In genomic region chr11:119741369-119742262, GRCh38 we compare ENCODE assay signal across 8 cellular contexts. TPM values are rescaled to one million over a fixed set of nuclear protein-coding genes. Genes with fewer than 3 reads are reported as not detected.
DNase-seq lines count a peak whose midpoint lies in the region; ATAC-seq and TF ChIP-seq lines count a peak whose summit lies in the region.

No MANE protein-coding gene starts in this region.

- TF ChIP-seq CTCF in AG04449 (IDR thresholded peaks at IDR 0.05; ENCODE audit: insufficient read depth, low read length, missing control alignments): peak; percentile 82
- peak; percentile 70 to 94 (median 93) for TF ChIP-seq CTCF in HCT116 (IDR thresholded peaks at IDR 0.05 in 2 of 3, conservative IDR thresholded peaks at IDR 0.05 in 1 of 3; ENCODE audit: borderline replicate concordance in 1 of 3, insufficient read depth in 1 of 3, low read depth in 2 of 3, low read length in 2 of 3)
- peak; percentile 66 for TF ChIP-seq CTCF in astrocyte of the cerebellum (IDR thresholded peaks at IDR 0.05; ENCODE audit: low read depth, low read length, missing control alignments)

- H3K79me2 ChIP-seq in HCT116 (ENCODE audit: insufficient read depth, low read length): no peaks in the 10 kb centered on the region

- H3K36me3 ChIP-seq in HCT116 (ENCODE audit: control insufficient read depth in 1 of 2, insufficient read depth in 2 of 2, low read length in 2 of 2) (no peaks in the 10 kb centered on the region), iPS-18a (ENCODE audit: control insufficient read depth, low read depth, low read length) (no peaks in the 10 kb centered on the region)

- H3K4me3 ChIP-seq in AG04449 (ENCODE audit: low read depth, low read length) (no peak overlapping the region), HCT116 (replicated peaks in 1 of 2; ENCODE audit: low read depth in 1 of 2, low read length in 2 of 2) (peak overlapping the region; percentile 33 to 53), astrocyte of the cerebellum (ENCODE audit: low read depth, low read length) (no peak overlapping the region), iPS-18a (ENCODE audit: low read length) (peak overlapping the region; percentile 34)

- no peak overlapping the region; the same call in 1 of the 2 replicates for H3K27ac ChIP-seq in HCT116 (ENCODE audit: low read depth, low read length)
- H3K27ac ChIP-seq in iPS-18a (ENCODE audit: low read length): no peak overlapping the region

- H4K20me1 ChIP-seq in HCT116 (ENCODE audit: insufficient read depth): no peaks in the 10 kb centered on the region

- no peaks in the 10 kb centered on the region for H3K9me2 ChIP-seq in HCT116 (ENCODE audit: insufficient read depth)

- no peaks in the 10 kb centered on the region for H3K27me3 ChIP-seq in HCT116 (ENCODE audit: insufficient read depth, low read length)
- peaks cover 17% of the 10 kb centered on the region for H3K27me3 ChIP-seq in iPS-18a (ENCODE audit: control insufficient read depth, insufficient read depth, low read length)

- BruUV-seq in HCT116 (replicated peaks; lab: Mats Ljungman, UMichigan): no TSS peak

- no peak for DNase-seq in AG04449 (ENCODE audit: low read depth, low spot score)
- no peak for DNase-seq in HCT116 (ENCODE audit: low read depth, low spot score)
- peak; percentile 17 for DNase-seq in T-helper 22 cell (ENCODE audit: low read depth)
- no peak for DNase-seq in astrocyte of the cerebellum (ENCODE audit: low read depth)
- DNase-seq in stimulated activated CD4-positive, alpha-beta T cell treated with anti-CD3 and anti-CD28 coated beads, Interleukin-1b, Interleukin-23, amount 100 ng/mL, for 1 hour (ENCODE audit: low read depth in 2 of 2): peak; percentile 10 to 54

- peak; percentile 69 for TF ChIP-seq RAD21 in HCT116 (IDR thresholded peaks at IDR 0.05; ENCODE audit: low read depth)

- H3K9ac ChIP-seq in HCT116 (ENCODE audit: low read length) (peak overlapping the region; percentile 46), iPS-18a (ENCODE audit: low read length) (no peak overlapping the region)

- RAD21 ChIA-PET in HCT116 (lab: Charles Lee; ENCODE audit: low non-redundant PET in 1 of 2, low total read pairs in 2 of 2, uncharacterized antibody in 2 of 2, unreplicated experiment in 2 of 2): no interaction called here

- H3K4me2 ChIP-seq in HCT116 (ENCODE audit: low read length): peak overlapping the region; percentile 80

- intact Hi-C loops in HCT116 (cut with micrococcal nuclease): loop anchor here (1.0 kb wide), 1 partner anchor 75 kb away; no protein-coding TSS in a partner anchor

- ATAC-seq in HCT116 (peak; percentile 96), GM18909 (IDR thresholded peaks at IDR 0.05; ENCODE audit: poor library complexity, unreplicated experiment) (no peak), GM21529 (IDR thresholded peaks at IDR 0.05; ENCODE audit: unreplicated experiment) (no peak)

- H3K4me1 ChIP-seq in HCT116 (ENCODE audit: control insufficient read depth in 1 of 2, insufficient read depth in 2 of 2, low read length in 2 of 2): peaks cover 0 to 11% of the 10 kb centered on the region in 2 experiments; a peak in 2 of 4 replicates
- H3K4me1 ChIP-seq in iPS-18a (ENCODE audit: control insufficient read depth, low read depth, low read length): peaks cover 7% of the 10 kb centered on the region

- POLR2A ChIA-PET in AG04449 (lab: Yijun Ruan, JAX): no interaction called here
- POLR2A ChIA-PET in HCT116 (lab: Charles Lee): no interaction called here

- CTCF ChIA-PET in AG04449 (lab: Yijun Ruan, JAX) (interaction anchor here (1.4 to 5.5 kb wide), 2 partner anchors 12 to 51 kb away, joined by 3 to 24 read pairs; partner anchors contain the start of gene NECTIN1), HCT116 (lab: Charles Lee) (interaction anchor here (1.1 kb wide), 1 partner anchor 18 kb away, joined by 3 read pairs; no protein-coding TSS in a partner anchor)

- H3K9me3 ChIP-seq in HCT116 (ENCODE audit: control insufficient read depth in 1 of 2, insufficient read depth in 1 of 2, low read depth in 1 of 2, low read length in 2 of 2): no peaks in the 10 kb centered on the region
- no peaks in the 10 kb centered on the region for H3K9me3 ChIP-seq in iPS-18a (ENCODE audit: control insufficient read depth, low read depth, low read length)

- in situ Hi-C loops in astrocyte of the cerebellum (cut with HindIII; ENCODE audit: low sequenced_read_pairs): no loop called here

- no peak for TF ChIP-seq POLR2A in HCT116 (IDR thresholded peaks at IDR 0.05; ENCODE audit: borderline replicate concordance, extremely low read depth, insufficient read depth, insufficient read length)

- H2AFZ ChIP-seq in HCT116 (ENCODE audit: low read depth, low read length, poor library complexity, severe bottlenecking): no peak overlapping the region

TF ChIP-seq in HCT116, 20 proteins besides CTCF, POLR2A, EP300 and RAD21:
- TF ChIP-seq REST (IDR thresholded peaks at IDR 0.05; ENCODE audit: low read depth) (no peak), EGR1 (IDR thresholded peaks at IDR 0.05; ENCODE audit: low read depth) (0 out of 2 replicates have a peak, but pooled peaks have one; percentile 26), YY1 (IDR thresholded peaks at IDR 0.05; ENCODE audit: extremely low read depth, insufficient replicate concordance, low read depth, low read length) (no peak), ELF1 (IDR thresholded peaks at IDR 0.05; ENCODE audit: borderline replicate concordance, low read depth) (no peak)
TF ChIP-seq in HCT116: peak in this region for 1.

RNA-seq across cellular contexts. Expression of gene NECTIN1, which starts 12.6 kb away (rescaled TPM):
- 23.8 TPM for total RNA-seq in HCT116 (2021; ENCODE audit: unreplicated experiment)
- 17.7 and 22.2 TPM in 2 replicates for polyA plus RNA-seq in HCT116 (2012)

Comparison
In these comparisons a context has a peak if more than half of its experiments do, and no peak if none do; other contexts are left out.
1. DNase-seq: peak in T-helper 22 cell (single experiment) and stimulated activated CD4-positive, alpha-beta T cell treated with anti-CD3 and anti-CD28 coated beads, Interleukin-1b, Interleukin-23, amount 100 ng/mL, for 1 hour (2 of 2); none in AG04449 (single experiment), HCT116 (single experiment) and astrocyte of the cerebellum (single experiment).
2. H3K4me3 ChIP-seq: peak in HCT116 (2 of 2) and iPS-18a (single experiment); none in AG04449 (single experiment) and astrocyte of the cerebellum (single experiment).
3. Peak in every context shown above with its lines, with median percentiles within 50 percentile points of each other: CTCF ChIP-seq.